1 cellular context compared by ENCODE assay signal in genomic region chr19:3033595-3034193, GRCh38.
TF ChIP-seq lines count a peak whose summit lies in the region.

No MANE protein-coding gene starts in this region.

TF ChIP-seq in HepG2, 621 proteins besides CTCF, POLR2A, EP300 and RAD21:
- TF ChIP-seq REPIN1 (CRISPR knock-in tag; IDR thresholded peaks at IDR 0.05; ENCODE audit: borderline replicate concordance, low read depth): no peak
- peak; percentile 76 for TF ChIP-seq ZNF121 (CRISPR knock-in tag; IDR thresholded peaks at IDR 0.05)
- 0 out of 2 replicates have a peak, but pooled peaks have one; percentile 13 for TF ChIP-seq TBX2 (CRISPR knock-in tag; IDR thresholded peaks at IDR 0.05; ENCODE audit: borderline replicate concordance)
